In genomic region chr5:145775893-145776444, GRCh38 we compare ENCODE assay signal across 11 cellular contexts. TPM values are rescaled to one million over a fixed set of nuclear protein-coding genes. Genes with fewer than 3 reads are reported as not detected.
DNase-seq lines count a peak whose midpoint lies in the region; ATAC-seq and TF ChIP-seq lines count a peak whose summit lies in the region.
"Had no signal": no experiment of that assay in that cellular context is flagged by ENCODE, and none has a peak within 500 bp of the region (broad histone marks: within the 10 kb centered on the region; RNA-seq: fewer than 3 reads in every experiment).

No MANE protein-coding gene starts in this region.

- H3K27me3 ChIP-seq in mammary epithelial cell (ENCODE audit: insufficient read depth, low read length): no peaks in the 10 kb centered on the region

- CTCF ChIA-PET in mammary epithelial cell (lab: Charles Lee; ENCODE audit: low non-redundant PET): interaction anchor here (0.5 kb wide), 1 partner anchor 65 kb away, joined by 3 read pairs; no protein-coding TSS in a partner anchor

- H2AFZ ChIP-seq in mammary epithelial cell (ENCODE audit: low read depth, low read length): no peak overlapping the region

- peak; percentile 91 for ATAC-seq in Right ventricle myocardium inferior
- no peak for ATAC-seq in GM21390 (IDR thresholded peaks at IDR 0.05; ENCODE audit: unreplicated experiment)
- ATAC-seq: stimulated activated naive B cell treated with anti-CD40 and anti-IgM and Interleukin-4, amounts not matched to agents 10 μg/mL and 1 μg/mL and 100 μg/mL, for 72 hours had no signal

- no peaks in the 10 kb centered on the region for H3K9me3 ChIP-seq in mammary epithelial cell (replicated peaks; ENCODE audit: insufficient read depth, low read length)

- in situ Hi-C loops in mammary epithelial cell (cut with MboI; ENCODE audit: low sequenced_read_pairs in 2 of 2): no loop called here

- H3K9ac ChIP-seq in mammary epithelial cell (ENCODE audit: insufficient read depth, low read length): no peak overlapping the region

- peak overlapping the region; percentile 55 for H3K27ac ChIP-seq in mammary epithelial cell (ENCODE audit: insufficient read depth, low read depth, low read length)

- WGBS in mammary epithelial cell (ENCODE audit: low coverage, missing lambda C conversion rate): 11% methylated on average over 2 of the region's 2 CpGs

- H3K4me2 ChIP-seq in mammary epithelial cell (ENCODE audit: insufficient read depth, low read depth, low read length): peak overlapping the region; percentile 5

- H3K4me3 ChIP-seq in mammary epithelial cell (replicated peaks in 1 of 3; ENCODE audit: insufficient read depth in 1 of 3, low read depth in 2 of 3, low read length in 3 of 3): no peak overlapping the region

- no peak for TF ChIP-seq CTCF in mammary epithelial cell (conservative IDR thresholded peaks at IDR 0.05 in 1 of 2, IDR thresholded peaks at IDR 0.05 in 1 of 2; ENCODE audit: extremely low read depth in 1 of 2, insufficient read depth in 1 of 2, low read depth in 1 of 2, low read length in 2 of 2)

- dilution Hi-C loops in mammary epithelial cell (cut with HindIII; ENCODE audit: low sequenced_read_pairs): no loop called here

- no peaks in the 10 kb centered on the region for H3K36me3 ChIP-seq in mammary epithelial cell (ENCODE audit: insufficient read depth, low read length)

- peaks cover 16% of the 10 kb centered on the region for H3K4me1 ChIP-seq in mammary epithelial cell (ENCODE audit: insufficient read depth, low read length)

- no TSS peak for BruUV-seq in mammary epithelial cell (replicated peaks; lab: Mats Ljungman, UMichigan)

- no peaks in the 10 kb centered on the region for H3K79me2 ChIP-seq in mammary epithelial cell (ENCODE audit: insufficient read depth, low read length)

- intact Hi-C loops in Right ventricle myocardium inferior (cut with DNase I) (no loop called here), cardiac septum (cut with DNase I) (no loop called here), mammary epithelial cell (cut with micrococcal nuclease) (no loop called here)

- DNase-seq in Right ventricle myocardium inferior (ENCODE audit: missing footprints): no peak
- no peak for DNase-seq in cardiac septum (ENCODE audit: low spot score)
- DNase-seq in mammary epithelial cell: peak; percentile 88
- DNase-seq in kidney tubule cell (ENCODE audit: low spot score): peak; percentile 85
- DNase-seq in NCI-H2081 (lab: John Stamatoyannopoulos, UW): no peak
- DNase-seq in KG1 (lab: John Stamatoyannopoulos, UW): no peak
- no peak for DNase-seq in NCI-H146 treated with DMSO at 0.1 percent for 48 hours (lab: John Stamatoyannopoulos, UW; ENCODE audit: unreplicated experiment)
- DNase-seq: activated CD4-positive, alpha-beta memory T cell treated with anti-CD3 and anti-CD28 coated beads for 36 hours; effector memory CD4-positive, alpha-beta T cell; stimulated activated naive B cell treated with anti-CD40 and anti-IgM and Interleukin-4, amounts not matched to agents 10 μg/mL and 1 μg/mL and 100 μg/mL, for 72 hours had no signal

- H4K20me1 ChIP-seq in mammary epithelial cell (ENCODE audit: insufficient read depth, low read length): no peaks in the 10 kb centered on the region

RNA-seq across cellular contexts. Expression of gene PRELID2, which starts 59.2 kb away (rescaled TPM):
- 33.2 TPM for total RNA-seq in Right ventricle myocardium inferior
- total RNA-seq in cardiac septum: 10.5 TPM
- total RNA-seq in mammary epithelial cell: 10 to 100 TPM; 12.1 to 15.8 TPM
- 7.1 TPM for polyA plus RNA-seq in mammary epithelial cell
- polyA minus RNA-seq in mammary epithelial cell: 0.57 TPM

Comparison
In these comparisons a context has a peak if more than half of its experiments do, and no peak if none do; other contexts are left out.
1. DNase-seq: peak in mammary epithelial cell (single experiment) and kidney tubule cell (single experiment); none in Right ventricle myocardium inferior (single experiment), cardiac septum (single experiment), NCI-H2081 (0 of 2), KG1 (single experiment) and NCI-H146 treated with DMSO at 0.1 percent for 48 hours (single experiment).